ENCODE assay signal across 10 cellular contexts in the genomic region with DNA sequence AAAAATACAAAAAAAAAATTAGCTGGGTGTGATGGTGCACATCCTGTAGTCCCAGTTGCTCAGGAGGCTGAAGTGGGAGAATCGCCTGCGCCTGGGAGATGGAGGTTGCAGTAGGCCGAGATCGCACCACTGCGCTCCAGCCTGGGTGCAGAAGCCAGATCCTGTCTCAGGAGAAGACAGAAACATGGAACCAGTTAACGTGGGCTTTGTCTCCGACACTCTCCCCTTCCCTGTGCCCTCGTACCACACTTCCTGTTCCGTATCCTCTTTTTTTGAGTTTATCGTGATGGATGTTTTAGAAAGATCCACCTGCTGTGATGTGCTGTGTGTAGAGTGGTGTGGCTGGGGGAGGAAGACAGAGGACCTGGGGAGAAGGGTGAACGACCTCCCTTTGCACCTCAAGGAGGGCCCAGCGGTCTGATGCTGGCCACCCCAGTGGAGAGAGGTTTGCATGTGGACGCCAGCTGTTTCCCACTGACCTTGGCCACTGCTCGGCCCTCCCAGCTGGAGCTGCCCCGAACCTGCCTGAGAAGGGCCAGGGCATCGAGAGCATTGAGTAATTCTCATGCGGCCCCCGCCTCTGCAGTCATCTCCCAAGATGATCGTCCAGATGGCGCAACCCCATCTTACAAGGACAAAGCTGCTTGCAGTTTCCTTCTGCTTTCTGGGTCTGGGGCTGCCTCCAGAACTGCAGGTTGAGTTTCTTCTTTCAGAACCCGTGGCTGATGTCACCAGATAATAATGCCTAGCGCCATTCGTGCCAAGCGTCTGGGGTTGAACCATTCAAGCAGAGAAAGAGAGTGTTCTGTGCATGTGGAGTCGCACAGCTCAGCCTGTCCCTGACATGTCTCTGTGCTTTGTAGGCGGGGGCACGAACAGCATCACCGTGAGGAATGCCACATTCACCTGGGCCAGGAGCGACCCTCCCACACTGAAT.
DNase-seq lines count a peak whose midpoint lies in the region; ATAC-seq, FAIRE-seq and TF ChIP-seq lines count a peak whose summit lies in the region.
"Had no signal": no experiment of that assay in that cellular context is flagged by ENCODE, and none has a peak within 500 bp of the region (broad histone marks: within the 10 kb centered on the region; RNA-seq: fewer than 3 reads in every experiment).

No MANE protein-coding gene starts in this region.

- H2BK12ac ChIP-seq in H1 (ENCODE audit: low read depth, low read length): 0 out of 2 replicates have a peak overlapping the region, but pooled peaks have one; percentile 50

- TF ChIP-seq EP300 in H1 (IDR thresholded peaks at IDR 0.05; ENCODE audit: borderline replicate concordance in 1 of 2, low read depth in 2 of 2, low read length in 2 of 2): no peak

- peaks cover 13% of the 10 kb centered on the region for H3K4me1 Mint-ChIP-seq in activated CD4-positive, alpha-beta T cell treated with anti-CD3 and anti-CD28 coated beads, Interleukin-2, amount 10 ng/mL, durations not matched to agents 7 days and 5 days
- peaks cover 11% of the 10 kb centered on the region for H3K4me1 Mint-ChIP-seq in activated CD4-positive, alpha-beta memory T cell treated with anti-CD3 and anti-CD28 coated beads, Interleukin-2, amount 10 ng/mL, durations not matched to agents 7 days and 5 days

- TF ChIP-seq CTCF in H1 (IDR thresholded peaks at IDR 0.05; ENCODE audit: control extremely low read depth in 1 of 3, insufficient read depth in 1 of 3, low read depth in 1 of 3, low read length in 3 of 3): no peak
- TF ChIP-seq CTCF in upper lobe of right lung (IDR thresholded peaks at IDR 0.05): no peak

- POLR2A ChIA-PET in activated CD4-positive, alpha-beta T cell treated with anti-CD3 and anti-CD28 coated beads, Interleukin-2, amount 10 ng/mL, durations not matched to agents 7 days and 5 days (lab: Charles Lee): no interaction called here
- POLR2A ChIA-PET in H1 (lab: Charles Lee; ENCODE audit: partially characterized antibody): interaction anchor here (1.3 to 1.4 kb wide), 2 partner anchors 8 to 82 kb away, joined by 3 read pairs; no protein-coding TSS in a partner anchor
- POLR2A ChIA-PET in activated CD4-positive, alpha-beta memory T cell treated with anti-CD3 and anti-CD28 coated beads, Interleukin-2, amount 10 ng/mL, durations not matched to agents 7 days and 5 days (lab: Charles Lee): interaction anchor here (1.2 kb wide), 1 partner anchor 42 kb away, joined by 3 read pairs; no protein-coding TSS in a partner anchor

- no peak for DNase-seq in activated CD4-positive, alpha-beta T cell treated with anti-CD3 and anti-CD28 coated beads, Interleukin-2, amount 10 ng/mL, durations not matched to agents 7 days and 5 days
- DNase-seq in activated CD4-positive, alpha-beta T cell treated with anti-CD3 and anti-CD28 coated beads for 4 hours: no peak
- DNase-seq in H1 (ENCODE audit: low read depth in 1 of 2, low spot score in 2 of 2): no peak
- peak; percentile 16 for DNase-seq in midbrain (lab: John Stamatoyannopoulos, UW)
- peak; percentile 82 for DNase-seq in upper lobe of right lung
- DNase-seq in activated CD4-positive, alpha-beta memory T cell treated with anti-CD3 and anti-CD28 coated beads, Interleukin-2, amount 10 ng/mL, durations not matched to agents 7 days and 5 days: no peak

- peaks cover 18 to 48% (median 38%) of the 10 kb centered on the region in 4 experiments for H3K36me3 ChIP-seq in H1 (ENCODE audit: control insufficient read depth in 2 of 4, insufficient read depth in 4 of 4, low read length in 3 of 4)
- peaks cover 59% of the 10 kb centered on the region for H3K36me3 ChIP-seq in upper lobe of right lung

- H2BK5ac ChIP-seq in H1 (ENCODE audit: low read depth, low read length): peak overlapping the region; percentile 35

- H3K4me3 Mint-ChIP-seq in activated CD4-positive, alpha-beta T cell treated with anti-CD3 and anti-CD28 coated beads, Interleukin-2, amount 10 ng/mL, durations not matched to agents 7 days and 5 days: no peak overlapping the region
- no peak overlapping the region for H3K4me3 Mint-ChIP-seq in activated CD4-positive, alpha-beta memory T cell treated with anti-CD3 and anti-CD28 coated beads, Interleukin-2, amount 10 ng/mL, durations not matched to agents 7 days and 5 days

- H3K9me3 Mint-ChIP-seq in activated CD4-positive, alpha-beta T cell treated with anti-CD3 and anti-CD28 coated beads, Interleukin-2, amount 10 ng/mL, durations not matched to agents 7 days and 5 days: no peaks in the 10 kb centered on the region
- no peaks in the 10 kb centered on the region for H3K9me3 Mint-ChIP-seq in activated CD4-positive, alpha-beta memory T cell treated with anti-CD3 and anti-CD28 coated beads, Interleukin-2, amount 10 ng/mL, durations not matched to agents 7 days and 5 days

- no peak overlapping the region for H3K9ac ChIP-seq in H1 (replicated peaks in 1 of 4; ENCODE audit: extremely low read depth in 1 of 4, low read depth in 3 of 4, low read length in 3 of 4)
- H3K9ac ChIP-seq: parathyroid adenoma had no signal

- H4K5ac ChIP-seq in H1 (ENCODE audit: insufficient read length, low read depth, low read length): no peak overlapping the region

- H4K91ac ChIP-seq in H1 (replicated peaks; ENCODE audit: insufficient read length, low read length): no peak overlapping the region

- H2AFZ ChIP-seq in H1 (ENCODE audit: low read length): no peak overlapping the region
- H2AFZ ChIP-seq: parathyroid adenoma had no signal

- no peak overlapping the region for H3K4me2 ChIP-seq in H1 (ENCODE audit: insufficient read depth in 1 of 2, low read depth in 2 of 2, low read length in 2 of 2)

- peaks cover 38% of the 10 kb centered on the region for H3K36me3 Mint-ChIP-seq in activated CD4-positive, alpha-beta T cell treated with anti-CD3 and anti-CD28 coated beads, Interleukin-2, amount 10 ng/mL, durations not matched to agents 7 days and 5 days (ENCODE audit: low read depth)
- H3K36me3 Mint-ChIP-seq in activated CD4-positive, alpha-beta memory T cell treated with anti-CD3 and anti-CD28 coated beads, Interleukin-2, amount 10 ng/mL, durations not matched to agents 7 days and 5 days (ENCODE audit: low read depth): peaks cover 56% of the 10 kb centered on the region

- no peak overlapping the region for H2BK120ac ChIP-seq in H1 (replicated peaks; ENCODE audit: low read depth, low read length)

- no peak overlapping the region for H3K23ac ChIP-seq in H1 (ENCODE audit: insufficient read length)

- H2BK15ac ChIP-seq in H1 (ENCODE audit: low read length): no peak overlapping the region

- ATAC-seq in upper lobe of right lung (peak; percentile 75), GM19035 (IDR thresholded peaks at IDR 0.05; ENCODE audit: unreplicated experiment) (no peak), GM19397 (IDR thresholded peaks at IDR 0.05; ENCODE audit: unreplicated experiment) (no peak)

- no peaks in the 10 kb centered on the region for H3K27me3 Mint-ChIP-seq in activated CD4-positive, alpha-beta T cell treated with anti-CD3 and anti-CD28 coated beads, Interleukin-2, amount 10 ng/mL, durations not matched to agents 7 days and 5 days
- H3K27me3 Mint-ChIP-seq in activated CD4-positive, alpha-beta memory T cell treated with anti-CD3 and anti-CD28 coated beads, Interleukin-2, amount 10 ng/mL, durations not matched to agents 7 days and 5 days: no peaks in the 10 kb centered on the region

- H3K4me1 ChIP-seq in H1 (replicated peaks in 1 of 4; ENCODE audit: control insufficient read depth in 3 of 4, insufficient read depth in 4 of 4, low read length in 3 of 4): peaks cover 0 to 4% (median 3%) of the 10 kb centered on the region in 4 experiments; a peak in 4 of 7 replicates
- peaks cover 21% of the 10 kb centered on the region for H3K4me1 ChIP-seq in upper lobe of right lung

- TF ChIP-seq POLR2A in H1 (IDR thresholded peaks at IDR 0.05; ENCODE audit: control extremely low read depth in 1 of 2, low read depth in 2 of 2, low read length in 2 of 2): no peak

- H3K23me2 ChIP-seq in H1 (ENCODE audit: low read depth, low read length): no peaks in the 10 kb centered on the region

- H3K56ac ChIP-seq in H1 (replicated peaks; ENCODE audit: insufficient read length, low read depth, low read length): no peak overlapping the region

- H3K79me1 ChIP-seq in H1 (ENCODE audit: low read depth, low read length): no peaks in the 10 kb centered on the region; the same call in 1 of the 2 replicates

- CTCF ChIA-PET in activated CD4-positive, alpha-beta T cell treated with anti-CD3 and anti-CD28 coated beads, Interleukin-2, amount 10 ng/mL, durations not matched to agents 7 days and 5 days (lab: Charles Lee): interaction anchor here (0.8 to 0.9 kb wide), 2 partner anchors 13 to 14 kb away, joined by 3 read pairs; no protein-coding TSS in a partner anchor
- CTCF ChIA-PET in H1 (lab: Charles Lee; ENCODE audit: partially characterized antibody): interaction anchor here (0.9 kb wide), 1 partner anchor 182 kb away, joined by 3 read pairs; no protein-coding TSS in a partner anchor
- CTCF ChIA-PET in activated CD4-positive, alpha-beta memory T cell treated with anti-CD3 and anti-CD28 coated beads, Interleukin-2, amount 10 ng/mL, durations not matched to agents 7 days and 5 days (lab: Charles Lee): interaction anchor here (0.6 kb wide), 1 partner anchor 69 kb away, joined by 3 read pairs; no protein-coding TSS in a partner anchor

- peak overlapping the region; percentile 47 for H3K27ac Mint-ChIP-seq in activated CD4-positive, alpha-beta T cell treated with anti-CD3 and anti-CD28 coated beads, Interleukin-2, amount 10 ng/mL, durations not matched to agents 7 days and 5 days
- H3K27ac Mint-ChIP-seq in activated CD4-positive, alpha-beta memory T cell treated with anti-CD3 and anti-CD28 coated beads, Interleukin-2, amount 10 ng/mL, durations not matched to agents 7 days and 5 days: no peak overlapping the region

- H3K9me3 ChIP-seq in H1 (ENCODE audit: insufficient read depth in 2 of 2, low read depth in 1 of 2, low read length in 1 of 2) (no peaks in the 10 kb centered on the region), upper lobe of right lung (no peaks in the 10 kb centered on the region)

- no peak overlapping the region for H3K4ac ChIP-seq in H1 (replicated peaks; ENCODE audit: insufficient read length, low read depth, low read length)

- no peak overlapping the region for H3K14ac ChIP-seq in H1 (ENCODE audit: insufficient read length)

- H3K27me3 ChIP-seq in H1 (replicated peaks in 1 of 4; ENCODE audit: control insufficient read depth in 3 of 4, extremely low read depth in 1 of 4, insufficient read depth in 3 of 4, low read length in 3 of 4) (no peaks in the 10 kb centered on the region), upper lobe of right lung (no peaks in the 10 kb centered on the region)

- FAIRE-seq in H1 (lab: Jason Lieb, UNC): no peak
- FAIRE-seq: A204.1 had no signal

- WGBS in H1 (ENCODE audit: extremely low coverage in 1 of 2, insufficient coverage in 1 of 2, insufficient read length in 1 of 2, insufficient replicate concordance in 2 of 2, low coverage in 1 of 2, low lambda C conversion rate in 2 of 2, missing lambda C conversion rate in 1 of 2), 2 experiments: 90% methylated on average over 29 of the region's 29 CpGs; no CpG with 5 or more reads in 1 of the 2 experiments

- H3K27ac ChIP-seq in H1 (ENCODE audit: low read depth, low read length) (0 out of 2 replicates have a peak overlapping the region, but pooled peaks have one; percentile 47), upper lobe of right lung (peak overlapping the region; percentile 49)
- H3K27ac ChIP-seq: parathyroid adenoma had no signal

- H3K4me3 ChIP-seq in H1 (ENCODE audit: extremely low read depth in 1 of 4, insufficient read depth in 2 of 4, low read depth in 3 of 4, low read length in 4 of 4) (no peak overlapping the region), upper lobe of right lung (no peak overlapping the region)

- H4K20me1 ChIP-seq in H1 (replicated peaks in 1 of 2; ENCODE audit: control insufficient read depth in 1 of 2, insufficient read depth in 2 of 2, low read length in 2 of 2): peaks cover 2 to 6% of the 10 kb centered on the region in 2 experiments

- no peak overlapping the region; the same call in 1 of the 2 replicates for H3K18ac ChIP-seq in H1 (ENCODE audit: extremely low read depth, low read length)

- H2AK5ac ChIP-seq in H1 (ENCODE audit: low read depth, low read length): peak overlapping the region; percentile 82; the same call in 1 of the 2 replicates

- no peak for TF ChIP-seq RAD21 in H1 (IDR thresholded peaks at IDR 0.05 in 1 of 2, conservative IDR thresholded peaks at IDR 0.05 in 1 of 2; ENCODE audit: low read depth in 2 of 2, low read length in 2 of 2)

- no peak overlapping the region for H2BK20ac ChIP-seq in H1 (ENCODE audit: low read length)

- intact Hi-C loops in upper lobe of right lung (cut with DNase I): no loop called here

- no peaks in the 10 kb centered on the region for H3K79me2 ChIP-seq in H1 (ENCODE audit: control insufficient read depth in 1 of 2, insufficient read depth in 2 of 2, low read length in 2 of 2)

- peak overlapping the region; percentile 53 for H4K8ac ChIP-seq in H1 (ENCODE audit: extremely low read depth, insufficient read depth, low read length)

Comparison
In these comparisons a context has a peak if more than half of its experiments do, and no peak if none do; other contexts are left out.
1. DNase-seq: peak in midbrain (single experiment) and upper lobe of right lung (single experiment); none in activated CD4-positive, alpha-beta T cell treated with anti-CD3 and anti-CD28 coated beads, Interleukin-2, amount 10 ng/mL, durations not matched to agents 7 days and 5 days (single experiment), activated CD4-positive, alpha-beta T cell treated with anti-CD3 and anti-CD28 coated beads for 4 hours (0 of 2), H1 (0 of 2) and activated CD4-positive, alpha-beta memory T cell treated with anti-CD3 and anti-CD28 coated beads, Interleukin-2, amount 10 ng/mL, durations not matched to agents 7 days and 5 days (single experiment).